ENCODE assay signal across 9 cellular contexts in the genomic region with DNA sequence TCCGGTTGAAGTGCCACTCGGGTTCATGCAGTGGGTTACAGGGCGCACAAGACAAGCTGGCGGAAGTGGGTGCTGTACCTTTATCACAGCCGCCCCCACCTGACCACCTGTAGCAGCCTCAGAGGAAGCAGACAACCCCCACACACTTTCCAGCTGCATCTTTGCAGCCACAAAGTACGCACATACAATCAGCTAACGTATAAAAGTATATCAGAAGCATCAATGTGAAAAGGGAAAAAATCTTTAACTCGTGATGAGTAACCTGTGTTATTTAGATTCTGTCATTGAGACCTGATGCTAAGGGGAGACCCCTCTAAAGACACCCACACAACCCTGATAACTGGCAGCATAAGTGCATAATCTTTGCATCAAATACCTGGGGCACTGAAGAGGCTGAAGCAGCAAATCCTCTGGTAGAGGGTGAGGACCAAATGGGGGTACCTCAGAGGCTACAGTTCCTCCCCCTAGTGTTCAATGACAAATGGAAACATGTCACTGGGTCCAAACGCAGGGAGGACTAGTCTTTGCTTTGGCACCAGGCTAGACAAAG. TPM values are rescaled to one million over a fixed set of nuclear protein-coding genes. Genes with fewer than 3 reads are reported as not detected.
DNase-seq lines count a peak whose midpoint lies in the region; ATAC-seq and TF ChIP-seq lines count a peak whose summit lies in the region.
"Had no signal": no experiment of that assay in that cellular context is flagged by ENCODE, and none has a peak within 500 bp of the region (broad histone marks: within the 10 kb centered on the region; RNA-seq: fewer than 3 reads in every experiment).

No MANE protein-coding gene starts in this region.

- H3K14ac ChIP-seq in neuronal stem cell (ENCODE audit: low read length) = no peak overlapping the region

- H3K18ac ChIP-seq in neuronal stem cell (ENCODE audit: low read length) = no peak overlapping the region

- H3K4ac ChIP-seq in neuronal stem cell (ENCODE audit: low read length) = no peak overlapping the region

- H3K79me2 ChIP-seq in Loucy (ENCODE audit: insufficient read depth, low read length) = peaks cover 83% of the 10 kb centered on the region

- DNase-seq in activated CD8-positive, alpha-beta memory T cell treated with anti-CD3 and anti-CD28 coated beads, Interleukin-2, amount 50 U/mL, for 24 hours (ENCODE audit: extremely low read depth) = peak; percentile 88
- DNase-seq in left colon = peak in 1 of 2 donors; percentile 38
- DNase-seq in stimulated activated CD8-positive, alpha-beta memory T cell treated with anti-CD3 and anti-CD28 coated beads, Interleukin-7, amount 100 ng/mL, for 48 hours (ENCODE audit: extremely low read depth in 1 of 2, low read depth in 1 of 2) = peak; percentile 72 to 95
- no peak for DNase-seq in testis
- DNase-seq in neuronal stem cell (ENCODE audit: low spot score) = no peak
- DNase-seq: NCI-H774 had no signal

- H3K27ac ChIP-seq in testis (no peak overlapping the region), neuronal stem cell (replicated peaks; ENCODE audit: low read length) (no peak overlapping the region)

- intact Hi-C loops in left colon (cut with DNase I, micrococcal nuclease) (no loop called here), testis (cut with DNase I; ENCODE audit: low total_unique reads) (no loop called here)

- no peaks in the 10 kb centered on the region for H3K9me2 ChIP-seq in Loucy (replicated peaks; ENCODE audit: low read depth, low read length)

- 45 to 62% methylated on average over 9 of the region's 9 CpGs for WGBS in testis, 2 donors
- no CpG with 5 or more reads among the region's 9 CpGs for WGBS in neuronal stem cell (ENCODE audit: extremely low coverage in 2 of 2, insufficient read length in 2 of 2, insufficient replicate concordance in 1 of 2), 2 donors

- no peaks in the 10 kb centered on the region for H4K20me1 ChIP-seq in Loucy (ENCODE audit: insufficient read depth, low read length, poor library complexity, severe bottlenecking)

- peak; percentile 61 for TF ChIP-seq CTCF in Loucy (conservative IDR thresholded peaks at IDR 0.05; ENCODE audit: low read length)
- TF ChIP-seq CTCF in testis (IDR thresholded peaks at IDR 0.05) = no peak

- H2BK5ac ChIP-seq in neuronal stem cell (ENCODE audit: low read length) = no peak overlapping the region

- no peak for TF ChIP-seq POLR2A in testis (IDR thresholded peaks at IDR 0.05)

- H3K36me3 ChIP-seq in Loucy (ENCODE audit: insufficient read depth, low read length) (peaks cover 21% of the 10 kb centered on the region), testis (ENCODE audit: low read depth, missing control alignments) (no peaks in the 10 kb centered on the region), neuronal stem cell (replicated peaks in 1 of 2; ENCODE audit: control insufficient read depth in 2 of 2, insufficient read depth in 2 of 2, low read length in 2 of 2) (peaks cover 0 to 2% of the 10 kb centered on the region in 2 donors)

- peak overlapping the region; percentile 41 for H3K4me3 ChIP-seq in Loucy (ENCODE audit: low read length, poor library complexity, severe bottlenecking)
- H3K4me3 ChIP-seq in testis = no peak overlapping the region
- H3K4me3 ChIP-seq in neuronal stem cell (ENCODE audit: low read length in 2 of 2) = no peak overlapping the region

- H2AK5ac ChIP-seq in neuronal stem cell (ENCODE audit: low read depth, low read length) = no peak overlapping the region

- no peaks in the 10 kb centered on the region for H3K79me1 ChIP-seq in neuronal stem cell (ENCODE audit: low read depth, low read length)

- no peak overlapping the region for H2BK12ac ChIP-seq in neuronal stem cell (ENCODE audit: low read length)

- H4K8ac ChIP-seq in neuronal stem cell (ENCODE audit: low read depth, low read length) = no peak overlapping the region

- no peaks in the 10 kb centered on the region; the same call in 1 of the 2 replicates for H3F3A ChIP-seq in Loucy (ENCODE audit: low read depth)

- no peaks in the 10 kb centered on the region for H3K27me3 ChIP-seq in Loucy (ENCODE audit: insufficient read depth, low read length, poor library complexity, severe bottlenecking)
- H3K27me3 ChIP-seq in testis = no peaks in the 10 kb centered on the region
- no peaks in the 10 kb centered on the region for H3K27me3 ChIP-seq in neuronal stem cell (ENCODE audit: control insufficient read depth in 3 of 3, insufficient read depth in 3 of 3, low read depth in 1 of 3, low read length in 3 of 3)

- no peaks in the 10 kb centered on the region; the same call in 1 of the 2 replicates for H3K9me3 ChIP-seq in Loucy (ENCODE audit: insufficient read depth, low read depth, low read length)
- no peaks in the 10 kb centered on the region for H3K9me3 ChIP-seq in testis
- peaks cover 2 to 26% of the 10 kb centered on the region in 2 donors for H3K9me3 ChIP-seq in neuronal stem cell (replicated peaks in 1 of 2; ENCODE audit: control insufficient read depth in 2 of 2, insufficient read depth in 1 of 2, low read depth in 1 of 2, low read length in 2 of 2)

- H3K4me1 ChIP-seq in Loucy (ENCODE audit: insufficient read depth, low read length, poor library complexity, severe bottlenecking) (peaks cover 65% of the 10 kb centered on the region), testis (no peaks in the 10 kb centered on the region), neuronal stem cell (ENCODE audit: control insufficient read depth in 2 of 2, insufficient read depth in 1 of 2, low read depth in 1 of 2, low read length in 2 of 2) (no peaks in the 10 kb centered on the region)

- no peak overlapping the region for H4K91ac ChIP-seq in neuronal stem cell (ENCODE audit: low read depth, low read length, poor library complexity)

- H3K23ac ChIP-seq in neuronal stem cell (ENCODE audit: low read depth, low read length, poor library complexity) = no peak overlapping the region

- no peak overlapping the region for H2BK120ac ChIP-seq in neuronal stem cell (ENCODE audit: low read depth, low read length)

- H3K9ac ChIP-seq in Loucy (ENCODE audit: low read depth, low read length, poor library complexity, severe bottlenecking) (peak overlapping the region; percentile 36), neuronal stem cell (ENCODE audit: low read depth, low read length, poor library complexity) (no peak overlapping the region)

- ATAC-seq in left colon (peak; percentile 50), GM21717 (IDR thresholded peaks at IDR 0.05; ENCODE audit: unreplicated experiment) (no peak), HG03565 (IDR thresholded peaks at IDR 0.05; ENCODE audit: unreplicated experiment) (no peak)

- H2BK15ac ChIP-seq in neuronal stem cell (ENCODE audit: low read length) = no peak overlapping the region

- H3K4me2 ChIP-seq in Loucy (ENCODE audit: low read depth, low read length, poor library complexity, severe bottlenecking) (peak overlapping the region; percentile 53), neuronal stem cell (ENCODE audit: insufficient read depth, low read length, poor library complexity, severe bottlenecking) (no peak overlapping the region)

- H2AFZ ChIP-seq in Loucy (ENCODE audit: low read length) (no peak overlapping the region), neuronal stem cell (ENCODE audit: low read length) (no peak overlapping the region)

RNA-seq across cellular contexts. Expression of gene BACH2, which starts 22.1 kb away (rescaled TPM):
- total RNA-seq in left colon (1 to 10 TPM in 1 of 2 donors, under 1 TPM in 1; 0.67 to 1.3 TPM), testis (1 to 10 TPM; 6.5 to 8.3 TPM)
- polyA plus RNA-seq in testis (ENCODE audit: insufficient read depth, low read depth, low replicate concordance) = 5.0 TPM
- polyA plus RNA-seq in neuronal stem cell (2013, experiment 1 of 2) = 6.1 TPM
- polyA plus RNA-seq in neuronal stem cell (2013, experiment 2 of 2) = 5.8 TPM

Comparison
In these comparisons a context has a peak if more than half of its experiments do, and no peak if none do; other contexts are left out.
1. DNase-seq: peak in activated CD8-positive, alpha-beta memory T cell treated with anti-CD3 and anti-CD28 coated beads, Interleukin-2, amount 50 U/mL, for 24 hours (single experiment) and stimulated activated CD8-positive, alpha-beta memory T cell treated with anti-CD3 and anti-CD28 coated beads, Interleukin-7, amount 100 ng/mL, for 48 hours (2 of 2); none in testis (single experiment) and neuronal stem cell (single experiment).